In genomic region chr5:150783422-150783928, GRCh38 we compare ENCODE assay signal across 8 cellular contexts. TPM values are rescaled to one million over a fixed set of nuclear protein-coding genes. Genes with fewer than 3 reads are reported as not detected.
A peak's percentile ranks its signal among the peaks of the same experiment; 100 is the strongest.
DNase-seq lines count a peak whose midpoint lies in the region; ATAC-seq and TF ChIP-seq lines count a peak whose summit lies in the region.

No MANE protein-coding gene starts in this region.

- peak overlapping the region; percentile 91 for H3K27ac Mint-ChIP-seq in activated naive CD8-positive, alpha-beta T cell treated with anti-CD3 and anti-CD28 coated beads for 36 hours

- ATAC-seq in GM19372 (IDR thresholded peaks at IDR 0.05; ENCODE audit: low read depth, unreplicated experiment) (peak; percentile 45), HG03521 (IDR thresholded peaks at IDR 0.05; ENCODE audit: unreplicated experiment) (peak; percentile 47)

- peaks cover 0 to 62% of the 10 kb centered on the region in 2 donors for H3K4me1 ChIP-seq in right atrium auricular region

- no peaks in the 10 kb centered on the region for H3K9me3 ChIP-seq in right atrium auricular region

- peak overlapping the region; percentile 64 for H3K4me3 Mint-ChIP-seq in activated naive CD8-positive, alpha-beta T cell treated with anti-CD3 and anti-CD28 coated beads for 36 hours

- H3K4me3 ChIP-seq in right atrium auricular region, result peak overlapping the region in 1 of 2 donors; percentile 21

- peaks cover 73% of the 10 kb centered on the region for H3K4me1 Mint-ChIP-seq in activated naive CD8-positive, alpha-beta T cell treated with anti-CD3 and anti-CD28 coated beads for 36 hours

- peak; percentile 18 for DNase-seq in SK-N-DZ (ENCODE audit: low spot score)
- DNase-seq in activated naive CD8-positive, alpha-beta T cell treated with anti-CD3 and anti-CD28 coated beads for 36 hours, result peak; percentile 62
- peak; percentile 77 for DNase-seq in right atrium auricular region (ENCODE audit: low spot score)
- DNase-seq in stimulated activated CD4-positive, alpha-beta T cell treated with anti-CD3 and anti-CD28 coated beads, Interleukin-12 subunit alpha, Interleukin-12 subunit beta, amount 100 ng/mL, for 48 hours (ENCODE audit: low read depth in 2 of 3, low spot score in 1 of 3), result peak; percentile 41 to 57 (median 50)
- DNase-seq in retina, result no peak

- H3K27ac ChIP-seq in C4-2B (peak overlapping the region; percentile 65), right atrium auricular region (peak overlapping the region; percentile 92 to 96)

- H3K36me3 Mint-ChIP-seq in activated naive CD8-positive, alpha-beta T cell treated with anti-CD3 and anti-CD28 coated beads for 36 hours, result peaks cover 33% of the 10 kb centered on the region

- TF ChIP-seq CTCF in C4-2B (conservative IDR thresholded peaks at IDR 0.05) (no peak), right atrium auricular region (IDR thresholded peaks at IDR 0.05) (no peak)

- no peaks in the 10 kb centered on the region for H3K27me3 ChIP-seq in right atrium auricular region

- H3K27me3 Mint-ChIP-seq in activated naive CD8-positive, alpha-beta T cell treated with anti-CD3 and anti-CD28 coated beads for 36 hours, result no peaks in the 10 kb centered on the region

- H3K36me3 ChIP-seq in right atrium auricular region, result no peaks in the 10 kb centered on the region

- H3K9me3 Mint-ChIP-seq in activated naive CD8-positive, alpha-beta T cell treated with anti-CD3 and anti-CD28 coated beads for 36 hours, result peaks cover 7% of the 10 kb centered on the region

RNA-seq across cellular contexts. Expression of gene SMIM3, which starts 4.9 kb away (rescaled TPM):
- 2.6 and 2.8 TPM in 2 replicates for polyA plus RNA-seq in SK-N-DZ (2014; cell fraction: cytosol; rRNA removed)
- polyA plus RNA-seq in SK-N-DZ (2014; cell fraction: nucleus; rRNA removed), result 0.94 and 1.4 TPM in 2 replicates
- total RNA-seq in activated naive CD8-positive, alpha-beta T cell treated with anti-CD3 and anti-CD28 coated beads for 36 hours, result 10 to 100 TPM; 10.4 to 10.6 TPM
- 10 to 100 TPM; 24.6 to 48.1 TPM for total RNA-seq in right atrium auricular region

RNA-seq across cellular contexts. Expression of gene DCTN4, which starts 24.7 kb away (rescaled TPM):
- 53.0 and 55.7 TPM in 2 replicates for polyA plus RNA-seq in SK-N-DZ (2014; cell fraction: cytosol; rRNA removed)
- 59.2 and 90.6 TPM in 2 replicates for polyA plus RNA-seq in SK-N-DZ (2014; cell fraction: nucleus; rRNA removed)
- 10 to 100 TPM; 33.7 to 37.4 TPM for total RNA-seq in activated naive CD8-positive, alpha-beta T cell treated with anti-CD3 and anti-CD28 coated beads for 36 hours
- 10 to 100 TPM; 34.6 to 40.0 TPM for total RNA-seq in right atrium auricular region
